ENCODE assay signal across 8 cellular contexts in the genomic region with DNA sequence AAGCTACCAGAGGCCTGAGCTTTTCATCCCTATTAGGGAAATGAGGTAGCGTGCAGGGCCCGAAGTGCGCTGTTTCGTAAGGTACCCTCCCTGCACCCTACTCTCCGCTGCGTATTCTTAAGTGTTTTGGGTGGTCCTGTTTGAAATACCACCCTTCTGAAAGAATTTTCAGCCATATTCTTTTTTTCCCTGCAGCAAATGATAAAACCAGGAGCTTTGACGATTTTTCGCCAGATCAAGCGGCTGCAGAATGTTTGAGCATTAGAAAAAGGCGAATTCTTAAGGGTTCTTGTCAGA. TPM values are rescaled to one million over a fixed set of nuclear protein-coding genes. Genes with fewer than 3 reads are reported as not detected.
A peak's percentile ranks its signal among the peaks of the same experiment; 100 is the strongest.
DNase-seq lines count a peak whose midpoint lies in the region; ATAC-seq, FAIRE-seq and TF ChIP-seq lines count a peak whose summit lies in the region.

No MANE protein-coding gene starts in this region.

- TF ChIP-seq CTCF in bronchial epithelial cell (IDR thresholded peaks at IDR 0.05; ENCODE audit: insufficient read depth, low read length, severe bottlenecking) (no peak), right lobe of liver (IDR thresholded peaks at IDR 0.05) (no peak), transverse colon (IDR thresholded peaks at IDR 0.05) (no peak)

- H3K27ac ChIP-seq in right lobe of liver, result peak overlapping the region; percentile 93 to 98 (median 97)
- peak overlapping the region; percentile 98 to 99 (median 98) for H3K27ac ChIP-seq in transverse colon

- H3K36me3 ChIP-seq in bronchial epithelial cell (ENCODE audit: control insufficient read depth, insufficient read depth, low read length) (no peaks in the 10 kb centered on the region), right lobe of liver (no peaks in the 10 kb centered on the region), transverse colon (no peaks in the 10 kb centered on the region)

- DNase-seq in GF-D8 (lab: John Stamatoyannopoulos, UW), result peak; percentile 50
- peak; percentile 87 to 90 for DNase-seq in NOMO-1 (lab: John Stamatoyannopoulos, UW; ENCODE audit: unreplicated experiment in 2 of 2)
- DNase-seq in bronchial epithelial cell (ENCODE audit: low read depth), result no peak
- DNase-seq in right lobe of liver, result peak in 2 of 3 donors; percentile 54 to 78
- peak; percentile 62 for DNase-seq in transverse colon
- no peak for DNase-seq in COR-L47 (lab: John Stamatoyannopoulos, UW)
- no peak for DNase-seq in inferior parietal cortex (ENCODE audit: extremely low spot score)

- H3K4me1 ChIP-seq in right lobe of liver (peaks cover 0 to 44% (median 6%) of the 10 kb centered on the region in 4 donors), transverse colon (peaks cover 31 to 70% (median 37%) of the 10 kb centered on the region in 4 donors)

- intact Hi-C loops in right lobe of liver (cut with DNase I), result no loop called here
- intact Hi-C loops in transverse colon (cut with DNase I; ENCODE audit: low total_unique reads), result no loop called here

- H3K4me3 ChIP-seq in bronchial epithelial cell (ENCODE audit: low read depth, low read length), result peak overlapping the region; percentile 96
- peak overlapping the region; percentile 74 to 89 (median 82) for H3K4me3 ChIP-seq in right lobe of liver
- peak overlapping the region; percentile 90 to 98 (median 94) for H3K4me3 ChIP-seq in transverse colon

- in situ Hi-C loops in transverse colon (cut with MboI; ENCODE audit: low pct_ligation_motif_present in 1 of 4, low pct_unique_long_range_greater_than_20kb in 1 of 4, low sequenced_read_pairs in 3 of 4), result no loop called here

- TF ChIP-seq EP300 in transverse colon (IDR thresholded peaks at IDR 0.05; ENCODE audit: low read depth), result no peak

- peak; percentile 34 to 63 (median 53) for ATAC-seq in right lobe of liver
- no peak for ATAC-seq in HG03095 (IDR thresholded peaks at IDR 0.05; ENCODE audit: unreplicated experiment)

- no peak for TF ChIP-seq POLR2A in right lobe of liver (IDR thresholded peaks at IDR 0.05)
- TF ChIP-seq POLR2A in transverse colon (IDR thresholded peaks at IDR 0.05), result no peak

- 0% methylated on average over 10 of the region's 10 CpGs for WGBS in right lobe of liver (ENCODE audit: insufficient coverage, low coverage, low lambda C conversion rate, missing lambda C conversion rate)
- 0 to 2% methylated on average over 10 of the region's 10 CpGs for WGBS in transverse colon (ENCODE audit: low coverage in 1 of 2), 2 donors

- H3K27me3 ChIP-seq in bronchial epithelial cell (ENCODE audit: control insufficient read depth, insufficient read depth, low read length) (no peaks in the 10 kb centered on the region), right lobe of liver (no peaks in the 10 kb centered on the region), transverse colon (no peaks in the 10 kb centered on the region)

- no peaks in the 10 kb centered on the region for H3K9me3 ChIP-seq in right lobe of liver
- H3K9me3 ChIP-seq in transverse colon, result no peaks in the 10 kb centered on the region

- FAIRE-seq in bronchial epithelial cell (lab: Jason Lieb, UNC), result no peak

RNA-seq across cellular contexts. Expression of a gene that starts 1.2 kb away (rescaled TPM):
- total RNA-seq in bronchial epithelial cell, result 15.4 and 17.9 TPM in 2 replicates
- total RNA-seq in right lobe of liver, result 10 to 100 TPM in 1 of 6 experiments, 1 to 10 TPM in 5; 8.2 to 10.4 (median 8.8) TPM
- 10 to 100 TPM; 13.7 to 26.2 (median 19.8) TPM for total RNA-seq in transverse colon

Comparison
In these comparisons a context has a peak if more than half of its experiments do, and no peak if none do; other contexts are left out.
1. DNase-seq: peak in GF-D8 (single experiment), NOMO-1 (2 of 2), right lobe of liver (2 of 3) and transverse colon (single experiment); none in bronchial epithelial cell (single experiment), COR-L47 (single experiment) and inferior parietal cortex (single experiment).
2. Peak in every context shown above with its lines, with median percentiles within 50 percentile points of each other: H3K4me3 ChIP-seq.